In genomic region chr2:26784570-26785234, GRCh38 we compare ENCODE assay signal across 8 cellular contexts. TPM values are rescaled to one million over a fixed set of nuclear protein-coding genes. Genes with fewer than 3 reads are reported as not detected.
DNase-seq lines count a peak whose midpoint lies in the region; ATAC-seq and TF ChIP-seq lines count a peak whose summit lies in the region.

No MANE protein-coding gene starts in this region.

- CTCF ChIA-PET in T-cell (lab: Charles Lee), result no interaction called here

- peaks cover 32% of the 10 kb centered on the region for H3K79me2 ChIP-seq in smooth muscle cell (ENCODE audit: low read depth)

- H3K4me3 ChIP-seq in fibroblast of pulmonary artery (replicated peaks; ENCODE audit: low read depth, low read length), result peak overlapping the region; percentile 75
- peak overlapping the region; percentile 74 for H3K4me3 ChIP-seq in smooth muscle cell

- H3K27ac ChIP-seq in smooth muscle cell (ENCODE audit: low read depth), result peak overlapping the region; percentile 42

- H3K4me3 Mint-ChIP-seq in activated T-cell treated with anti-CD3 and anti-CD28 coated beads, Interleukin-2, amount 50 U/mL, for 4 hours, result peak overlapping the region; percentile 79
- peak overlapping the region; percentile 83 to 85 (median 84) for H3K4me3 Mint-ChIP-seq in T-cell

- peaks cover 5% of the 10 kb centered on the region for H3K36me3 Mint-ChIP-seq in activated T-cell treated with anti-CD3 and anti-CD28 coated beads, Interleukin-2, amount 50 U/mL, for 4 hours (ENCODE audit: insufficient read depth)
- peaks cover 10% of the 10 kb centered on the region for H3K36me3 Mint-ChIP-seq in T-cell

- 91% methylated on average over 19 of the region's 19 CpGs for WGBS in smooth muscle cell (ENCODE audit: low lambda C conversion rate)

- no peaks in the 10 kb centered on the region for H3K27me3 ChIP-seq in smooth muscle cell (ENCODE audit: low read depth)

- no peaks in the 10 kb centered on the region for H3K27me3 Mint-ChIP-seq in activated T-cell treated with anti-CD3 and anti-CD28 coated beads, Interleukin-2, amount 50 U/mL, for 4 hours (ENCODE audit: low read depth)
- peaks cover 0 to 10% of the 10 kb centered on the region in 2 donors for H3K27me3 Mint-ChIP-seq in T-cell

- H3K9ac ChIP-seq in smooth muscle cell (ENCODE audit: low read depth), result peak overlapping the region; percentile 39

- POLR2A ChIA-PET in T-cell (lab: Charles Lee), result no interaction called here

- H3K9me3 ChIP-seq in smooth muscle cell (replicated peaks; ENCODE audit: low read depth), result no peaks in the 10 kb centered on the region

- no peak for ATAC-seq in activated T-cell treated with anti-CD3 and anti-CD28 coated beads, Interleukin-2, amount 50 U/mL, for 4 hours
- ATAC-seq in T-cell (replicated peaks in 1 of 4), result no peak

- no peak overlapping the region for H3K27ac Mint-ChIP-seq in T-cell

- peak overlapping the region; percentile 84 for H3K4me2 ChIP-seq in smooth muscle cell

- TF ChIP-seq CTCF in fibroblast of pulmonary artery (IDR thresholded peaks at IDR 0.05; ENCODE audit: low read length, missing control alignments), result no peak
- no peak for TF ChIP-seq CTCF in smooth muscle cell (IDR thresholded peaks at IDR 0.05; ENCODE audit: borderline replicate concordance, insufficient read depth, poor library complexity, severe bottlenecking)

- DNase-seq in activated T-cell treated with anti-CD3 and anti-CD28 coated beads, Interleukin-2, amount 50 U/mL, for 4 hours, result no peak
- no peak for DNase-seq in activated T-cell treated with anti-CD3 and anti-CD28 coated beads, Interleukin-2, amount 50 U/mL, for 1 hour
- no peak for DNase-seq in T-cell
- no peak for DNase-seq in fibroblast of pulmonary artery (ENCODE audit: low read depth)
- no peak for DNase-seq in smooth muscle cell (lab: John Stamatoyannopoulos, UW; ENCODE audit: unreplicated experiment)
- DNase-seq in stimulated activated naive CD4-positive, alpha-beta T cell treated with Interleukin-2 at 50 U/mL for 16 hours (lab: John Stamatoyannopoulos, UW), result no peak
- DNase-seq in NCI-H2029 (lab: John Stamatoyannopoulos, UW), result no peak
- no peak for DNase-seq in NCI-H1930 (lab: John Stamatoyannopoulos, UW)

- no peaks in the 10 kb centered on the region for H3F3A ChIP-seq in smooth muscle cell (ENCODE audit: low read depth)

- H4K20me1 ChIP-seq in smooth muscle cell (ENCODE audit: low read depth), result no peaks in the 10 kb centered on the region

- peaks cover 8% of the 10 kb centered on the region for H3K4me1 ChIP-seq in smooth muscle cell (ENCODE audit: low read depth)

- H2AFZ ChIP-seq in smooth muscle cell (ENCODE audit: low read depth), result no peak overlapping the region

- H3K4me1 Mint-ChIP-seq in activated T-cell treated with anti-CD3 and anti-CD28 coated beads, Interleukin-2, amount 50 U/mL, for 4 hours (ENCODE audit: low read depth), result peaks cover 13% of the 10 kb centered on the region
- H3K4me1 Mint-ChIP-seq in T-cell, result peaks cover 11 to 19% (median 11%) of the 10 kb centered on the region in 3 donors

- no peaks in the 10 kb centered on the region for H3K36me3 ChIP-seq in smooth muscle cell (ENCODE audit: low read depth)

- H3K9me3 Mint-ChIP-seq in activated T-cell treated with anti-CD3 and anti-CD28 coated beads, Interleukin-2, amount 50 U/mL, for 4 hours, result no peaks in the 10 kb centered on the region
- no peaks in the 10 kb centered on the region for H3K9me3 Mint-ChIP-seq in T-cell

RNA-seq across cellular contexts. Expression of gene CENPA, which starts 1.2 kb away (rescaled TPM):
- total RNA-seq in activated T-cell treated with anti-CD3 and anti-CD28 coated beads, Interleukin-2, amount 50 U/mL, for 4 hours, result 1 to 10 TPM in 1 of 3 donors, under 1 TPM in 2; 0.82 to 1.8 (median 0.82) TPM
- total RNA-seq in T-cell (1 to 10 TPM in 2 of 5 donors, under 1 TPM in 3; 0.30 to 1.9 (median 0.76) TPM), smooth muscle cell (0.58 and 4.3 TPM in 2 replicates)
- 7.6 and 8.7 TPM in 2 replicates for polyA plus RNA-seq in smooth muscle cell

RNA-seq across cellular contexts. Expression of gene SLC35F6, which starts 20.6 kb away (rescaled TPM):
- 10 to 100 TPM in 2 of 3 donors, 1 to 10 TPM in 1; 9.2 to 12.5 (median 11.6) TPM for total RNA-seq in activated T-cell treated with anti-CD3 and anti-CD28 coated beads, Interleukin-2, amount 50 U/mL, for 4 hours
- total RNA-seq in T-cell, result 10 to 100 TPM; 17.6 to 20.0 (median 18.4) TPM
- 15.1 and 19.2 TPM in 2 replicates for total RNA-seq in smooth muscle cell
- 16.9 and 17.9 TPM in 2 replicates for polyA plus RNA-seq in smooth muscle cell
